Comparison of ENCODE assay signal across 28 cellular contexts in the genomic region with DNA sequence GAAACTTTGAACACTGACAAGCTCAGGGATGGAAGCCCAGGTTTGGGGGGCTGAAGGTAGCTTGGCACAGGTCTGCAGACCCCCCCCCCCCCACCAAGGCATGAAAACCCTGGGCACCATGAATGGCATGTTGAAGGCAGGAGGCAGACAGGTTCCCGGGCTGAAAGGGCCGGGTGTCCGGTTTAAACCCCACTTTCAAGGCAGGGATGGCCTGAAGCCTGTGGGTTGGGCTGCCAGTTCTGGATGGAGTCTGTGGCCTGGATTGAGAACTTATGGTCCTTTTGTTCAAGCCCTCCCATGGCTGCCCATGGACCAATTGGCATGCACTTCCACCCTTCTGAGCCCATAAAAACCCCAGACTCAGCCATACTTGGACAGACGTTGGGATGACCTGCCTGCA.
"Had no signal": no experiment of that assay in that cellular context is flagged by ENCODE, and none has a peak within 500 bp of the region (broad histone marks: within the 10 kb centered on the region; RNA-seq: fewer than 3 reads in every experiment).

No MANE protein-coding gene starts in this region.

- H3K4me3 ChIP-seq: neural progenitor cell, ovary, prostate gland, right atrium auricular region, skin epidermis, smooth muscle cell, spleen, stomach, thoracic aorta, thyroid gland, tibial nerve, upper lobe of left lung, uterus had no signal

- H3K27ac ChIP-seq: neural progenitor cell, ovary, parathyroid adenoma, prostate gland, right atrium auricular region, skin epidermis, spleen, stomach, thoracic aorta, thyroid gland, tibial nerve, upper lobe of left lung, uterus had no signal

- H3K4me3 Mint-ChIP-seq: naive thymus-derived CD4-positive, alpha-beta T cell; natural killer cell; nephron; neural progenitor cell; stimulated activated effector memory CD8-positive, alpha-beta T cell treated with anti-CD3 and anti-CD28 coated beads, Interleukin-12 subunit alpha, Interleukin-12 subunit beta, amount 100 ng/mL, for 72 hours; stimulated activated naive B cell treated with anti-CD40 and anti-IgM and Interleukin-4, amounts not matched to agents 10 μg/mL and 1 μg/mL and 100 μg/mL, for 72 hours; stimulated activated naive CD8-positive, alpha-beta T cell treated with anti-CD3 and anti-CD28 coated beads, Interleukin-15, Interleukin-2, amounts not matched to agents 100 ng/mL and 50 ng/mL, for 24 hours had no signal

- H3K27me3 ChIP-seq: neural progenitor cell, ovary, right atrium auricular region, spleen, stomach, thyroid gland, tibial nerve, upper lobe of left lung, uterus had no signal

- ATAC-seq: naive thymus-derived CD4-positive, alpha-beta T cell; natural killer cell; sciatic nerve; stimulated activated effector memory CD8-positive, alpha-beta T cell treated with anti-CD3 and anti-CD28 coated beads, Interleukin-12 subunit alpha, Interleukin-12 subunit beta, amount 100 ng/mL, for 72 hours; stimulated activated naive B cell treated with anti-CD40 and anti-IgM and Interleukin-4, amounts not matched to agents 10 μg/mL and 1 μg/mL and 100 μg/mL, for 72 hours had no signal

- H3K4me1 ChIP-seq: parathyroid adenoma, prostate gland, right atrium auricular region, spleen, stomach, thyroid gland, tibial nerve, upper lobe of left lung, uterus had no signal

- H3K9me3 Mint-ChIP-seq: nephron had no signal

- DNase-seq: naive thymus-derived CD4-positive, alpha-beta T cell; natural killer cell; occipital lobe; ovary; retina; spleen; stimulated activated CD4-positive, alpha-beta T cell treated with anti-CD3 and anti-CD28 coated beads, Interleukin-12 subunit alpha, Interleukin-12 subunit beta, amount 100 ng/mL, for 4 hours; stimulated activated CD4-positive, alpha-beta T cell treated with anti-CD3 and anti-CD28 coated beads, Interleukin-1b, Interleukin-23, amount 100 ng/mL, for 48 hours; stimulated activated CD4-positive, alpha-beta T cell treated with anti-CD3 and anti-CD28 coated beads, Interleukin-4, amount 100 ng/mL, for 24 hours; stimulated activated naive B cell treated with anti-CD40 and anti-IgM and Interleukin-4, amounts not matched to agents 10 μg/mL and 1 μg/mL and 100 μg/mL, for 72 hours; stimulated activated naive CD4-positive, alpha-beta T cell treated with Interleukin-2 at 50 U/mL for 16 hours; stomach; thyroid gland; trophoblast cell; uterus had no signal

- H3K9me3 ChIP-seq: ovary, prostate gland, right atrium auricular region, thoracic aorta, thyroid gland, uterus had no signal

- H3K27me3 Mint-ChIP-seq: naive thymus-derived CD4-positive, alpha-beta T cell; stimulated activated naive B cell treated with anti-CD40 and anti-IgM and Interleukin-4, amounts not matched to agents 10 μg/mL and 1 μg/mL and 100 μg/mL, for 72 hours; stimulated activated naive CD8-positive, alpha-beta T cell treated with anti-CD3 and anti-CD28 coated beads, Interleukin-15, Interleukin-2, amounts not matched to agents 100 ng/mL and 50 ng/mL, for 24 hours had no signal

- H2AFZ ChIP-seq: neural progenitor cell, parathyroid adenoma had no signal

- H3K4me1 Mint-ChIP-seq: naive thymus-derived CD4-positive, alpha-beta T cell; natural killer cell; stimulated activated effector memory CD8-positive, alpha-beta T cell treated with anti-CD3 and anti-CD28 coated beads, Interleukin-12 subunit alpha, Interleukin-12 subunit beta, amount 100 ng/mL, for 72 hours; stimulated activated naive B cell treated with anti-CD40 and anti-IgM and Interleukin-4, amounts not matched to agents 10 μg/mL and 1 μg/mL and 100 μg/mL, for 72 hours had no signal

- H3K4me2 ChIP-seq: neural progenitor cell, smooth muscle cell had no signal

- H3K79me2 ChIP-seq: parathyroid adenoma had no signal

- H3K9ac ChIP-seq: neural progenitor cell, parathyroid adenoma had no signal

- H3K27ac Mint-ChIP-seq: naive thymus-derived CD4-positive, alpha-beta T cell; natural killer cell; nephron; neural progenitor cell; stimulated activated effector memory CD8-positive, alpha-beta T cell treated with anti-CD3 and anti-CD28 coated beads, Interleukin-12 subunit alpha, Interleukin-12 subunit beta, amount 100 ng/mL, for 72 hours; stimulated activated naive B cell treated with anti-CD40 and anti-IgM and Interleukin-4, amounts not matched to agents 10 μg/mL and 1 μg/mL and 100 μg/mL, for 72 hours; stimulated activated naive CD8-positive, alpha-beta T cell treated with anti-CD3 and anti-CD28 coated beads, Interleukin-15, Interleukin-2, amounts not matched to agents 100 ng/mL and 50 ng/mL, for 24 hours had no signal

- H3K36me3 ChIP-seq: neural progenitor cell, ovary, prostate gland, right atrium auricular region, spleen, stomach, thoracic aorta, thyroid gland, upper lobe of left lung, uterus had no signal

- H3K36me3 Mint-ChIP-seq: naive thymus-derived CD4-positive, alpha-beta T cell; stimulated activated effector memory CD8-positive, alpha-beta T cell treated with anti-CD3 and anti-CD28 coated beads, Interleukin-12 subunit alpha, Interleukin-12 subunit beta, amount 100 ng/mL, for 72 hours; stimulated activated naive B cell treated with anti-CD40 and anti-IgM and Interleukin-4, amounts not matched to agents 10 μg/mL and 1 μg/mL and 100 μg/mL, for 72 hours had no signal
